ENCODE assay signal across 8 cellular contexts in the genomic region with DNA sequence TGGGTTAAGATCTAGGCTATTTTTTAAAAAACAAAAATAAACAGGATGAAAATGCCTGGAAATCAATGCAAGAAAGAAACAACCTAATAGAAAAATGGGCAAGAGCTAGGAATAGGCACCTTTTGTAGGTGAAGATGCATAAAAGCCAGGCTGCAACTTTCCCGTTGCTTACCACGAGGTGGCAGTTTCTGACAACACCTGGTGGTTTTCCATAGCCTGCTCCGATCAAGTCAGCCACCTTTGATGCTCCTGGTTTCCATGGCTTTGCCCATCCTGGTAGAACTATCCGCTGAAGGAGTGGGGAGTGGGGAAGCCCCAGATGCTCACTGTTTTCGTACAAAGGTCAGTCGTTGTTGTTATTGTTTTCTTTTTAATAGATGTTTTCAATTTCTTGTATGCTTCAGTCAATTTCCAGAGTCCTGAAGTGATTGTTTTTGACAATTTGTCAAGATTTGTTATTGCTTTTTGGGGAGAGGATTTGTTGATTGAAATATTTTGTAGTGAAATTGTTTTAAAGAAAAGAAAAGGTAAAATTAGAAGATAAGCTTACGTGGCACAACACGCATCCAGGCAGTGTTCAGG.
A peak's percentile ranks its signal among the peaks of the same experiment; 100 is the strongest.
DNase-seq lines count a peak whose midpoint lies in the region; ATAC-seq lines count a peak whose summit lies in the region.

No MANE protein-coding gene starts in this region.

- peak; percentile 35 for DNase-seq in AG08396 (ENCODE audit: low spot score)
- peak; percentile 74 for DNase-seq in HPDE6-E6E7 (ENCODE audit: extremely low spot score)
- DNase-seq in OCI-M1 (lab: John Stamatoyannopoulos, UW) = peak; percentile 33
- DNase-seq in glomerular visceral epithelial cell (ENCODE audit: extremely low spot score) = peak; percentile 45
- DNase-seq in AG20443 (ENCODE audit: low spot score) = no peak
- no peak for DNase-seq in HK-2 (ENCODE audit: unreplicated experiment)

- ATAC-seq in HG02763 (IDR thresholded peaks at IDR 0.05; ENCODE audit: unreplicated experiment) (no peak), HG03280 (IDR thresholded peaks at IDR 0.05; ENCODE audit: unreplicated experiment) (no peak)

Comparison
In these comparisons a context has a peak if more than half of its experiments do, and no peak if none do; other contexts are left out.
1. DNase-seq: peak in AG08396 (single experiment), HPDE6-E6E7 (single experiment), OCI-M1 (single experiment) and glomerular visceral epithelial cell (single experiment); none in AG20443 (single experiment) and HK-2 (single experiment).